In the genomic region with DNA sequence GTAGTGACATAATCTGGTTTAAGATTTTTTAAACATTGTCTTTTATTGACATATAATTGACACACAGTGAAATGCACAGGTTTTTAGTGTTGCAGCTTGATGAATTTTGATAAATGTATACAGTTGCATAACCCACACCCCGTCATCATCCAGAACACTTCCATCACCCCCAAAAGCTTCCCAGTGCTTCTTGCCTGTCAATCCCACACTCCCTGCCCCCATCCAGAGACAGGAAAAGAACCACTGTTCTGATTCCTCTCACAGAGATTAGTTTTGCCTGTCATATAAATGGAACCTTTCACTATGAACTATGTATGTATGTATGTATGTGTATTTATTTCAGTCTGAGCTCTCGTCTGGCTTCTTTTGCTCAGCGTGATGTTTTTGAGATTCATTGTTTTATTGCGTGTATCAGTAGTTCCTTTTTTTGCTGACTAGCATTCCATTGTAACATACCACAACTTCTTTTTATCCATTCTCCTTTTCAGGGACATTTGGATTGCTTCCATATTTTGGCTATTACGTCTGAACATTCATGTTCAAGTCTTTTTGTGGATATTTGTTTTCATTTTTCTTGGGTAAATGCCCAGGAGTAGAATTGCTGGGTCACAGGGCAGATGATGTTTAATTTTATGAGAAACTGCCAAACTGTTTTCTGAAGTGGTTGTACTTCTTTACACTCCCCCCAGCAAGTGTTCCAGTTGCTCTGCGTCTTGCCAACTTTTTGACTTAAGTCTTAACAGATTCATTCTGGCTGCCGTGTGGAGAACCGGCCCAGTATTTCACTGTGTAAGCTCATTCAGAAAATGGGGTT, we compare ENCODE assay signal across 9 cellular contexts. TPM values are rescaled to one million over a fixed set of nuclear protein-coding genes. Genes with fewer than 3 reads are reported as not detected.
DNase-seq lines count a peak whose midpoint lies in the region; ATAC-seq and TF ChIP-seq lines count a peak whose summit lies in the region.
"Had no signal": no experiment of that assay in that cellular context is flagged by ENCODE, and none has a peak within 500 bp of the region (broad histone marks: within the 10 kb centered on the region; RNA-seq: fewer than 3 reads in every experiment).

No MANE protein-coding gene starts in this region.

- H3K27me3 Mint-ChIP-seq in effector memory CD8-positive, alpha-beta T cell: no peaks in the 10 kb centered on the region

- peaks cover 38 to 41% of the 10 kb centered on the region in 2 donors for H3K4me1 Mint-ChIP-seq in effector memory CD8-positive, alpha-beta T cell (ENCODE audit: low read depth in 2 of 2)

- no peaks in the 10 kb centered on the region for H3K27me3 ChIP-seq in OCI-LY1 (ENCODE audit: insufficient read depth, low read length)
- H3K27me3 ChIP-seq in ovary: no peaks in the 10 kb centered on the region

- peak overlapping the region; percentile 77 to 85 for H3K27ac Mint-ChIP-seq in effector memory CD8-positive, alpha-beta T cell

- H3K4me1 ChIP-seq in OCI-LY1 (ENCODE audit: insufficient read depth, low read length, severe bottlenecking): peaks cover 19% of the 10 kb centered on the region
- H3K4me1 ChIP-seq in ovary (ENCODE audit: insufficient read depth): peaks cover 3% of the 10 kb centered on the region

- H3K36me3 ChIP-seq in OCI-LY1 (ENCODE audit: insufficient read depth, low read length) (peaks cover 48% of the 10 kb centered on the region), ovary (no peaks in the 10 kb centered on the region)

- no peaks in the 10 kb centered on the region for H4K20me1 ChIP-seq in OCI-LY1 (ENCODE audit: insufficient read depth, low read length)

- ATAC-seq in effector memory CD8-positive, alpha-beta T cell (replicated peaks): no peak
- ATAC-seq in GM18907 (IDR thresholded peaks at IDR 0.05; ENCODE audit: unreplicated experiment): no peak
- ATAC-seq in HG03354 (IDR thresholded peaks at IDR 0.05; ENCODE audit: poor library complexity, severe bottlenecking, unreplicated experiment): no peak

- peak overlapping the region; percentile 24 to 32 for H3K4me3 Mint-ChIP-seq in effector memory CD8-positive, alpha-beta T cell

- no peaks in the 10 kb centered on the region for H3K79me2 ChIP-seq in OCI-LY1 (ENCODE audit: insufficient read depth, low read length)

- H2AFZ ChIP-seq in OCI-LY1 (ENCODE audit: low read length): no peak overlapping the region

- TF ChIP-seq POLR2A in ovary (IDR thresholded peaks at IDR 0.05): no peak

- DNase-seq in DMS79 (lab: John Stamatoyannopoulos, UW) (peak; percentile 81), ovary (peak in 4 of 5 donors; percentile 46 to 57 (median 48)), NCI-H1092 (lab: John Stamatoyannopoulos, UW) (no peak), NCI-H2081 (lab: John Stamatoyannopoulos, UW) (no peak)
- DNase-seq in effector memory CD8-positive, alpha-beta T cell: no peak
- DNase-seq: NCI-H774 had no signal

- intact Hi-C loops in ovary (cut with DNase I): no loop called here

- no peaks in the 10 kb centered on the region for H3K9me2 ChIP-seq in OCI-LY1 (ENCODE audit: low read depth, low read length)

- peak overlapping the region; percentile 60 for H3K27ac ChIP-seq in OCI-LY1 (ENCODE audit: low read depth, low read length, poor library complexity, severe bottlenecking)
- no peak overlapping the region for H3K27ac ChIP-seq in ovary

- H3F3A ChIP-seq in OCI-LY1 (ENCODE audit: insufficient read depth, low read length): no peaks in the 10 kb centered on the region

- H3K9me3 ChIP-seq in OCI-LY1 (ENCODE audit: low read length) (no peaks in the 10 kb centered on the region), ovary (no peaks in the 10 kb centered on the region)

- 0 out of 2 replicates have a peak overlapping the region, but pooled peaks have one; percentile 9 for H3K4me2 ChIP-seq in OCI-LY1 (ENCODE audit: low read length)

- peaks cover 33% of the 10 kb centered on the region for H3K36me3 Mint-ChIP-seq in effector memory CD8-positive, alpha-beta T cell (ENCODE audit: insufficient read depth)

- no peak for TF ChIP-seq CTCF in OCI-LY1 (IDR thresholded peaks at IDR 0.05; ENCODE audit: low read length)
- TF ChIP-seq CTCF in ovary (IDR thresholded peaks at IDR 0.05): no peak

- no peak overlapping the region; the same call in 1 of the 2 replicates for H3K9ac ChIP-seq in OCI-LY1 (ENCODE audit: low read length)

- WGBS in ovary, 3 donors: 19 to 21% (median 21%) methylated on average over 8 of the region's 8 CpGs

- H3K4me3 ChIP-seq in OCI-LY1 (ENCODE audit: low read depth, low read length, poor library complexity, severe bottlenecking) (no peak overlapping the region), ovary (no peak overlapping the region)

- no peak for TF ChIP-seq EP300 in ovary (IDR thresholded peaks at IDR 0.05)

- H3K9me3 Mint-ChIP-seq in effector memory CD8-positive, alpha-beta T cell: no peaks in the 10 kb centered on the region

RNA-seq across cellular contexts. Expression of a gene that starts 8.7 kb away (rescaled TPM):
- total RNA-seq in ovary: 10 to 100 TPM; 10.1 to 26.2 (median 22.0) TPM
- 10 to 100 TPM; 14.9 to 15.5 TPM for polyA plus RNA-seq in ovary

RNA-seq across cellular contexts. Expression of a gene that starts 19.4 kb away (rescaled TPM):
- 10 to 100 TPM; 11.7 to 32.4 (median 21.3) TPM for total RNA-seq in ovary
- 10 to 100 TPM; 12.1 to 27.9 TPM for polyA plus RNA-seq in ovary

Comparison
In these comparisons a context has a peak if more than half of its experiments do, and no peak if none do; other contexts are left out.
1. DNase-seq: peak in DMS79 (single experiment) and ovary (4 of 5); none in effector memory CD8-positive, alpha-beta T cell (0 of 3), NCI-H1092 (single experiment) and NCI-H2081 (0 of 2).